9 cellular contexts compared by ENCODE assay signal in the genomic region with DNA sequence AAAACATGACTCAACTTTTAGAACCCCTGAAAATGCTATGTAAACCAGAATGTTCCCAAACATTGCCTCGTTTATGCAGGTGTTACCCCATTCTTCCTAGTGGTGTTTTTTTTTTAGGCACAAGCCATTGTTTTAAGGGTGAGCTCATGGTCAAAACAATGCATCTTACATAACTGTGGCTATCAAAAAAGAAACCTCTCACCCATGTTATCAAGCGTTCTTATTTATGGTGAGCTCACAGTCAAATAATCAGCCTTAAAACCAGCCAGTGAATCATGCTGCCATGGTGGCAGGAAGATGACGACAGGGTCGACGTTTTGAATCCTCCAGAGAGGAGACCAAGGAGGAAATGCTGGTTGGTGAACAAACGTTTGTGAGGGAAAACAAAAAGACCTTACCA.
DNase-seq lines count a peak whose midpoint lies in the region; TF ChIP-seq lines count a peak whose summit lies in the region.
"Had no signal": no experiment of that assay in that cellular context is flagged by ENCODE, and none has a peak within 500 bp of the region (broad histone marks: within the 10 kb centered on the region; RNA-seq: fewer than 3 reads in every experiment).

No MANE protein-coding gene starts in this region.

- WGBS in GM23248 (ENCODE audit: low coverage in 1 of 2, low lambda C conversion rate in 2 of 2, missing lambda C conversion rate in 2 of 2), 2 experiments, result 2 to 9% methylated on average over 6 of the region's 6 CpGs

- peaks cover 3% of the 10 kb centered on the region for H3K27me3 Mint-ChIP-seq in type B pancreatic cell
- H3K27me3 Mint-ChIP-seq: naive B cell had no signal

- no peak for TF ChIP-seq CTCF in type B pancreatic cell (conservative IDR thresholded peaks at IDR 0.05)

- peak overlapping the region; percentile 33; the same call in 1 of the 2 replicates for H2AFZ ChIP-seq in GM23248

- 0 out of 2 replicates have a peak overlapping the region, but pooled peaks have one; percentile 17 for H3K27ac ChIP-seq in GM23248
- H3K27ac ChIP-seq: spleen had no signal

- H3K4me2 ChIP-seq in GM23248 (ENCODE audit: unreplicated experiment), result peak overlapping the region; percentile 17

- H3K9me3 Mint-ChIP-seq in type B pancreatic cell, result no peaks in the 10 kb centered on the region

- peak overlapping the region; percentile 29; the same call in 1 of the 2 replicates for H3K4me3 ChIP-seq in GM23248
- H3K4me3 ChIP-seq: spleen had no signal

- H3K4me1 Mint-ChIP-seq in type B pancreatic cell (ENCODE audit: unreplicated experiment), result no peaks in the 10 kb centered on the region
- H3K4me1 Mint-ChIP-seq: naive B cell had no signal

- H3K4me3 Mint-ChIP-seq in type B pancreatic cell, result no peak overlapping the region
- H3K4me3 Mint-ChIP-seq: naive B cell had no signal

- peaks cover 12% of the 10 kb centered on the region; the same call in 1 of the 2 replicates for H3F3A ChIP-seq in GM23248 (ENCODE audit: insufficient read depth)

- no peaks in the 10 kb centered on the region for H3K9me3 ChIP-seq in GM23248 (ENCODE audit: low read depth)

- no peaks in the 10 kb centered on the region for H3K36me3 Mint-ChIP-seq in type B pancreatic cell
- H3K36me3 Mint-ChIP-seq: naive B cell had no signal

- H3K9me2 ChIP-seq in GM23248 (ENCODE audit: insufficient read depth), result no peaks in the 10 kb centered on the region

- H3K9ac ChIP-seq in GM23248, result no peak overlapping the region

- H3K27me3 ChIP-seq in GM23248 (replicated peaks; ENCODE audit: insufficient read depth), result peaks cover 16% of the 10 kb centered on the region; the same call in 1 of the 2 replicates

- H3K27ac Mint-ChIP-seq in type B pancreatic cell, result no peak overlapping the region

- H3K36me3 ChIP-seq in GM23248 (ENCODE audit: low read depth), result no peaks in the 10 kb centered on the region
- H3K36me3 ChIP-seq: spleen had no signal

- no peaks in the 10 kb centered on the region for H3K79me2 ChIP-seq in GM23248 (ENCODE audit: insufficient read depth)

- peak; percentile 62 for DNase-seq in GM23248
- DNase-seq in RPMI7951 (ENCODE audit: low read depth), result peak; percentile 20
- peak; percentile 20 for DNase-seq in fibroblast of peridontal ligament (ENCODE audit: extremely low read depth)
- peak; percentile 71 for DNase-seq in renal cortical epithelial cell (ENCODE audit: low read depth)
- no peak for DNase-seq in type B pancreatic cell (ENCODE audit: extremely low spot score, unreplicated experiment)
- DNase-seq in NOMO-1 treated with DMSO at 0.1 percent for 48 hours (lab: John Stamatoyannopoulos, UW; ENCODE audit: unreplicated experiment), result no peak
- no peak for DNase-seq in SHP77 (lab: John Stamatoyannopoulos, UW)
- DNase-seq: naive B cell, spleen had no signal

- no peaks in the 10 kb centered on the region for H4K20me1 ChIP-seq in GM23248 (ENCODE audit: insufficient read depth)

- in situ Hi-C loops in GM23248 (cut with MboI), result no loop called here

- H3K4me1 ChIP-seq in GM23248 (ENCODE audit: insufficient read depth), result peaks cover 11% of the 10 kb centered on the region
- H3K4me1 ChIP-seq: spleen had no signal

Comparison
In these comparisons a context has a peak if more than half of its experiments do, and no peak if none do; other contexts are left out.
1. DNase-seq: peak in GM23248 (single experiment), RPMI7951 (single experiment), fibroblast of peridontal ligament (single experiment) and renal cortical epithelial cell (single experiment); none in type B pancreatic cell (single experiment), NOMO-1 treated with DMSO at 0.1 percent for 48 hours (single experiment) and SHP77 (0 of 2).